In the genomic region with DNA sequence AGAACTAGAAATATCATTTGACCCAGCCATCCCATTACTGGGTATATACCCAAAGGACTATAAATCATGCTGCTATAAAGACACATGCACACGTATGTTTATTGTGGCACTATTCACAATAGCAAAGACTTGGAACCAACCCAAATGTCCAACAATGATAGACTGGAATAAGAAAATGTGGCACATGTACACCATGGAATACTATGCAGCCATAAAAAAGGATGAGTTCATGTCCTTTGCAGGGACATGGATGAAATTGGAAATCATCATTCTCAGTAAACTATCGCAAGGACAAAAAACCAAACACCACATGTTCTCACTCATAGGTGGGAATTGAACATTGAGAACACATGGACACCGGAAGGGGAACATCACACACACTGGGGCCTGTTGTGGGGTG, we compare ENCODE assay signal across 2 cellular contexts. TPM values are rescaled to one million over a fixed set of nuclear protein-coding genes. Genes with fewer than 3 reads are reported as not detected.
"Had no signal": no experiment of that assay in that cellular context is flagged by ENCODE, and none has a peak within 500 bp of the region (broad histone marks: within the 10 kb centered on the region; RNA-seq: fewer than 3 reads in every experiment).

No MANE protein-coding gene starts in this region.

RNA-seq across cellular contexts. Expression of gene TBXT, which starts 7.4 kb away (rescaled TPM):
- total RNA-seq: G401, GM12878 had no signal
